Comparison of ENCODE assay signal across 22 cellular contexts in the genomic region with DNA sequence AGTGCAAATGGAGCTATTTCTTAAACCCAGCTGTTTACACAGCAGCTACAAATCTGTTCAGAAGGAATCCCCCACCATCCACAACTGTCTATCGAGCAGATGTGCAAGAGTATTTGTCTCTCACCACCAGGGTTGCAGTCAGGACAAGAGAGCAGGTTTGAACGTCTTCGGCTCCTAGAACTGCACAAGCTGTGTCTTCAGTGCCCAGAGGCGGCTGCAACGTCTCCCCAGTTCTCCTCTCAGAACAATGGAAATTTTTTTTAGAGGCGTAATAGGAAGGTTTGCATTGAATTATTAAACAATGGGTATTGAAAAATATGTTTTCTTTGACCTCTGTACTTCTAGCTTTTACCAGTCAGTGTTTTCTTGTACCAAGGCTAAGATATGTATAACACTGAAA. TPM values are rescaled to one million over a fixed set of nuclear protein-coding genes. Genes with fewer than 3 reads are reported as not detected.
DNase-seq lines count a peak whose midpoint lies in the region; ATAC-seq, FAIRE-seq and TF ChIP-seq lines count a peak whose summit lies in the region.
"Had no signal": no experiment of that assay in that cellular context is flagged by ENCODE, and none has a peak within 500 bp of the region (broad histone marks: within the 10 kb centered on the region; RNA-seq: fewer than 3 reads in every experiment).

No MANE protein-coding gene starts in this region.

- H3K36me3 Mint-ChIP-seq in neural progenitor cell = no peaks in the 10 kb centered on the region
- H3K36me3 Mint-ChIP-seq: CD8-positive, alpha-beta T cell had no signal

- peaks cover 2% of the 10 kb centered on the region for H3K27me3 Mint-ChIP-seq in neural progenitor cell (ENCODE audit: insufficient read depth, low read depth)

- no TSS peak for BruUV-seq in K562 (replicated peaks; lab: Mats Ljungman, UMichigan)

- in situ Hi-C loops in K562 (cut with MboI) = no loop called here

- H3K4me1 ChIP-seq in left ventricle myocardium inferior (peaks cover 77% of the 10 kb centered on the region), K562 (replicated peaks in 1 of 2; ENCODE audit: control insufficient read depth in 2 of 2, insufficient read depth in 2 of 2, low read length in 2 of 2) (peaks cover 13 to 33% of the 10 kb centered on the region in 2 experiments), neural progenitor cell (peaks cover 30% of the 10 kb centered on the region)
- H3K4me1 ChIP-seq: BLaER1 treated with 17β-estradiol and CSF1 and Interleukin-3, amounts not matched to agents 10 nM and 100 nM had no signal

- CTCF ChIA-PET in K562 (lab: Yijun Ruan, JAX; ENCODE audit: low intra/inter-chr PET ratio) = no interaction called here

- intact Hi-C loops in left ventricle myocardium inferior (cut with micrococcal nuclease) (no loop called here), Right ventricle myocardium inferior (cut with DNase I) (no loop called here), K562 (cut with micrococcal nuclease) (no loop called here)

- POLR2A ChIA-PET in K562 (lab: Yijun Ruan, JAX) = interaction anchor here (0.6 to 2.5 kb wide), 4 partner anchors 15 to 39 kb away, joined by 3 to 9 read pairs (median 4); no protein-coding TSS in a partner anchor

- H3K36me3 ChIP-seq in left ventricle myocardium inferior (no peaks in the 10 kb centered on the region), K562 (ENCODE audit: control insufficient read depth, insufficient read depth, low read length) (no peaks in the 10 kb centered on the region), neural progenitor cell (no peaks in the 10 kb centered on the region), WERI-Rb-1 (no peaks in the 10 kb centered on the region)
- H3K36me3 ChIP-seq: BLaER1 treated with 17β-estradiol and CSF1 and Interleukin-3, amounts not matched to agents 10 nM and 100 nM had no signal

- WGBS in K562 (ENCODE audit: insufficient coverage, low coverage, missing lambda C conversion rate) = 52% methylated on average over 6 of the region's 6 CpGs

- FAIRE-seq in K562 (lab: Jason Lieb, UNC) = no peak
- FAIRE-seq: GM12878, H54 had no signal

- TF ChIP-seq RAD21 in K562 (CRISPR knock-in tag; conservative IDR thresholded peaks at IDR 0.05 in 1 of 2, IDR thresholded peaks at IDR 0.05 in 1 of 2) = no peak

- no peak for TF ChIP-seq EP300 in K562 (IDR thresholded peaks at IDR 0.05; ENCODE audit: low read length)

- H3K27ac ChIP-seq in left ventricle myocardium inferior (replicated peaks) = peak overlapping the region; percentile 84
- H3K27ac ChIP-seq in K562 (ENCODE audit: extremely low read depth, low read depth, low read length) = no peak overlapping the region
- H3K27ac ChIP-seq in neural progenitor cell = no peak overlapping the region
- H3K27ac ChIP-seq in WERI-Rb-1 = no peak overlapping the region
- H3K27ac ChIP-seq: BLaER1 treated with 17β-estradiol and CSF1 and Interleukin-3, amounts not matched to agents 10 nM and 100 nM; KMS-11 had no signal

- H3K9ac ChIP-seq in K562 (ENCODE audit: insufficient read depth in 1 of 2, low read depth in 2 of 2, low read length in 2 of 2) (no peak overlapping the region), neural progenitor cell (no peak overlapping the region)
- H3K9ac ChIP-seq: BLaER1 treated with 17β-estradiol and CSF1 and Interleukin-3, amounts not matched to agents 10 nM and 100 nM; KMS-11; SK-N-SH had no signal

- H3K4me2 ChIP-seq in K562 (ENCODE audit: insufficient read depth, low read length) (no peak overlapping the region), neural progenitor cell (no peak overlapping the region)
- H3K4me2 ChIP-seq: BLaER1 treated with 17β-estradiol and CSF1 and Interleukin-3, amounts not matched to agents 10 nM and 100 nM; KMS-11; SK-N-SH had no signal

- peak overlapping the region; percentile 34 for H3K4me3 ChIP-seq in left ventricle myocardium inferior
- H3K4me3 ChIP-seq in K562 = no peak overlapping the region
- H3K4me3 ChIP-seq in neural progenitor cell = no peak overlapping the region
- no peak overlapping the region for H3K4me3 ChIP-seq in WERI-Rb-1 (ENCODE audit: low read depth, low read length)
- H3K4me3 ChIP-seq: BLaER1 treated with 17β-estradiol and CSF1 and Interleukin-3, amounts not matched to agents 10 nM and 100 nM; GM12878 had no signal

- H3F3A ChIP-seq in neural progenitor cell (ENCODE audit: low read depth) = no peaks in the 10 kb centered on the region

- DNase-seq in left ventricle myocardium inferior (no peak), Right ventricle myocardium inferior (ENCODE audit: missing footprints) (no peak), K562 (ENCODE audit: extremely low read depth in 1 of 4, low spot score in 3 of 4) (no peak), neural progenitor cell (ENCODE audit: low spot score) (peak; percentile 18), hepatic stellate cell (ENCODE audit: low spot score) (no peak), WERI-Rb-1 (no peak)
- DNase-seq: Calu3; CD8-positive, alpha-beta T cell; DMS53; EL; NCI-H1417; NCI-H187; NCI-H2107; NCI-H748 treated with DMSO at 0.1 percent for 48 hours; SHP77 treated with DMSO at 0.1 percent for 48 hours; SK-N-SH had no signal

- peaks cover 34% of the 10 kb centered on the region for H3K4me1 Mint-ChIP-seq in neural progenitor cell

- TF ChIP-seq CTCF in left ventricle myocardium inferior (IDR thresholded peaks at IDR 0.05; ENCODE audit: borderline replicate concordance) (peak; percentile 32), K562 (IDR thresholded peaks at IDR 0.05 in 2 of 3, conservative IDR thresholded peaks at IDR 0.05 in 1 of 3; ENCODE audit: insufficient read depth in 2 of 3, low read depth in 1 of 3, low read length in 3 of 3) (no peak), neural progenitor cell (IDR thresholded peaks at IDR 0.05) (no peak), WERI-Rb-1 (IDR thresholded peaks at IDR 0.05; ENCODE audit: low read depth, low read length) (no peak)

- H3K27me3 ChIP-seq in left ventricle myocardium inferior (ENCODE audit: low read depth) = no peaks in the 10 kb centered on the region
- H3K27me3 ChIP-seq in K562 (ENCODE audit: control insufficient read depth in 2 of 2, insufficient read depth in 2 of 2, low read length in 2 of 2) = no peaks in the 10 kb centered on the region
- no peaks in the 10 kb centered on the region for H3K27me3 ChIP-seq in neural progenitor cell
- H3K27me3 ChIP-seq in WERI-Rb-1 (ENCODE audit: insufficient read depth, low read depth, severe bottlenecking) = peaks cover 33% of the 10 kb centered on the region
- H3K27me3 ChIP-seq: BLaER1 treated with 17β-estradiol and CSF1 and Interleukin-3, amounts not matched to agents 10 nM and 100 nM had no signal

- no peaks in the 10 kb centered on the region for H3K9me1 ChIP-seq in K562 (ENCODE audit: control insufficient read depth, insufficient read depth, low read length)

- H3K27ac Mint-ChIP-seq in neural progenitor cell = peak overlapping the region; percentile 74
- H3K27ac Mint-ChIP-seq: CD8-positive, alpha-beta T cell had no signal

- H3K9me3 ChIP-seq in left ventricle myocardium inferior (replicated peaks) (no peaks in the 10 kb centered on the region), K562 (replicated peaks; ENCODE audit: control insufficient read depth, insufficient read depth, low read depth, low read length) (no peaks in the 10 kb centered on the region), neural progenitor cell (ENCODE audit: low read depth) (no peaks in the 10 kb centered on the region), WERI-Rb-1 (ENCODE audit: severe bottlenecking) (no peaks in the 10 kb centered on the region)
- H3K9me3 ChIP-seq: BLaER1 treated with 17β-estradiol and CSF1 and Interleukin-3, amounts not matched to agents 10 nM and 100 nM; SK-N-SH had no signal

- H2AFZ ChIP-seq in K562 (ENCODE audit: low read depth, low read length) (peak overlapping the region; percentile 41), neural progenitor cell (replicated peaks) (no peak overlapping the region)

- H3K4me3 Mint-ChIP-seq in neural progenitor cell = no peak overlapping the region
- H3K4me3 Mint-ChIP-seq: CD8-positive, alpha-beta T cell had no signal

- H4K20me1 ChIP-seq in K562 (replicated peaks; ENCODE audit: control insufficient read depth, insufficient read depth, low read length) (no peaks in the 10 kb centered on the region), neural progenitor cell (ENCODE audit: low read depth) (no peaks in the 10 kb centered on the region)
- H4K20me1 ChIP-seq: BLaER1 treated with 17β-estradiol and CSF1 and Interleukin-3, amounts not matched to agents 10 nM and 100 nM had no signal

- TF ChIP-seq POLR2A in K562 (conservative IDR thresholded peaks at IDR 0.05) = no peak

- no peaks in the 10 kb centered on the region for H3K9me3 Mint-ChIP-seq in neural progenitor cell
- H3K9me3 Mint-ChIP-seq: CD8-positive, alpha-beta T cell had no signal

- ATAC-seq in Right ventricle myocardium inferior (no peak), K562 (no peak), SK-N-SH treated with all-trans-retinoic acid at 6 μM for 48 hours (no peak)
- ATAC-seq: CD8-positive, alpha-beta T cell; GM12878 had no signal

- H3K79me2 ChIP-seq in K562 (ENCODE audit: control insufficient read depth, insufficient read depth, low read length) (no peaks in the 10 kb centered on the region), neural progenitor cell (ENCODE audit: low read depth) (no peaks in the 10 kb centered on the region)

TF ChIP-seq in K562, 482 proteins besides CTCF, POLR2A, EP300 and RAD21 (continues in another document):
- no peak for TF ChIP-seq ZNF143 (CRISPR knock-in tag; IDR thresholded peaks at IDR 0.05)

TF ChIP-seq in SK-N-SH treated with all-trans-retinoic acid at 6 μM for 48 hours, 23 proteins besides CTCF, POLR2A, EP300 and RAD21 (continues in another document):
- TF ChIP-seq ARNTL (CRISPR knock-in tag; IDR thresholded peaks at IDR 0.05; ENCODE audit: borderline replicate concordance, low read depth) = no peak

RNA-seq across cellular contexts. Expression of a gene that starts 7.3 kb away (rescaled TPM):
- total RNA-seq in left ventricle myocardium inferior = 5.3 TPM
- 2.0 TPM for total RNA-seq in Right ventricle myocardium inferior
- total RNA-seq in K562 (2011; cell fraction: chromatin; rRNA removed; ENCODE audit: low replicate concordance) = not detected in 2 replicates
- total RNA-seq in K562 (2011; cell fraction: nucleolus; rRNA removed) = not detected in 2 replicates
- total RNA-seq in K562 (2011; cell fraction: nucleoplasm; rRNA removed) = not detected in 2 replicates
- 0.18 TPM in 1 of 2 replicates, not detected in the other for total RNA-seq in K562 (2014; rRNA removed)
- total RNA-seq in K562 (2014; rRNA removed; fragmentation: Illumina TruSeq; extraction: Trizol) = 0.07 and 0.16 TPM in 2 replicates
- total RNA-seq in K562 (2015; rRNA removed; fragmentation: Illumina TruSeq; extraction: Trizol) = not detected in 2 replicates
- total RNA-seq in K562 (2021) = not detected in 2 replicates
- polyA plus RNA-seq in K562 (2011; rRNA removed) = 0.04 and 0.08 TPM in 2 replicates
- 0.09 TPM in 1 of 2 replicates, not detected in the other for polyA plus RNA-seq in K562 (2011; cell fraction: cytosol; rRNA removed)
- polyA plus RNA-seq in K562 (2011; cell fraction: nucleus; rRNA removed) = not detected in 2 replicates
- 0.06 TPM in 1 of 2 replicates, not detected in the other for polyA plus RNA-seq in K562 (2012)
- polyA plus RNA-seq in K562 (2014; fragmentation: Illumina TruSeq; extraction: Trizol) = 0.14 and 0.18 TPM in 2 replicates
- polyA plus RNA-seq in K562 (2014; fragmentation: Nextera tagmentation; extraction: Ambion mirVana) = under 1 TPM in 1 of 2 experiments, not detected in 1; 0.04 TPM
- 0.18 TPM in 1 of 2 replicates, not detected in the other for polyA plus RNA-seq in K562 (2014; rRNA removed)
- polyA minus RNA-seq in K562 (2011; rRNA and poly(A)+ RNA removed) = not detected in 2 replicates
- polyA minus RNA-seq in K562 (2011; cell fraction: cytosol; rRNA and poly(A)+ RNA removed) = not detected in 2 replicates
- polyA minus RNA-seq in K562 (2011; cell fraction: nucleus; rRNA and poly(A)+ RNA removed) = not detected in 2 replicates
- not detected in 2 replicates for total RNA-seq in neural progenitor cell (ENCODE audit: low replicate concordance)
- total RNA-seq: Calu3; CD8-positive, alpha-beta T cell; GM12878; NCI-H460 had no signal
- polyA plus RNA-seq: SK-N-SH had no signal
